Comparison of ENCODE assay signal across 25 cellular contexts in genomic region chr2:29753676-29754444, GRCh38.
DNase-seq lines count a peak whose midpoint lies in the region; ATAC-seq and TF ChIP-seq lines count a peak whose summit lies in the region.
"Had no signal": no experiment of that assay in that cellular context is flagged by ENCODE, and none has a peak within 500 bp of the region (broad histone marks: within the 10 kb centered on the region; RNA-seq: fewer than 3 reads in every experiment).

No MANE protein-coding gene starts in this region.

- H3K9me3 ChIP-seq in mesenchymal stem cell (ENCODE audit: control insufficient read depth, low read length) (no peaks in the 10 kb centered on the region), adrenal gland (replicated peaks in 1 of 3) (no peaks in the 10 kb centered on the region)
- H3K9me3 ChIP-seq: left lung, thoracic aorta had no signal

- no peak overlapping the region for H2BK5ac ChIP-seq in mesenchymal stem cell (ENCODE audit: low read depth, low read length, poor library complexity, severe bottlenecking)

- intact Hi-C loops in adrenal gland (cut with DNase I) (no loop called here), head of caudate nucleus (cut with DNase I) (no loop called here)

- H3K4me1 ChIP-seq in mesenchymal stem cell (ENCODE audit: control insufficient read depth, insufficient read depth, low read depth, low read length): no peaks in the 10 kb centered on the region
- no peaks in the 10 kb centered on the region for H3K4me1 ChIP-seq in adrenal gland (replicated peaks in 1 of 2)
- H3K4me1 ChIP-seq: left lung had no signal

- no peaks in the 10 kb centered on the region for H3K9me3 Mint-ChIP-seq in chondrocyte (ENCODE audit: low read depth)
- H3K9me3 Mint-ChIP-seq: activated naive CD4-positive, alpha-beta T cell treated with anti-CD3 and anti-CD28 coated beads, Interleukin-2, amount 50 U/mL, for 24 hours; activated T-cell treated with anti-CD3 and anti-CD28 coated beads, Interleukin-2, amount 50 U/mL, for 4 hours; CD8-positive, alpha-beta memory T cell; neural crest cell had no signal

- peaks cover 27% of the 10 kb centered on the region for H3K4me1 Mint-ChIP-seq in chondrocyte (ENCODE audit: low read depth)
- H3K4me1 Mint-ChIP-seq: activated naive CD4-positive, alpha-beta T cell treated with anti-CD3 and anti-CD28 coated beads, Interleukin-2, amount 50 U/mL, for 24 hours; CD8-positive, alpha-beta memory T cell; T-helper 17 cell had no signal

- no peak overlapping the region for H2BK120ac ChIP-seq in mesenchymal stem cell (ENCODE audit: low read depth, low read length)

- DNase-seq in AG09319 (ENCODE audit: extremely low read depth, low read depth) (peak; percentile 16), LHCN-M2 (ENCODE audit: low read depth) (peak; percentile 65), chondrocyte (ENCODE audit: low spot score) (no peak), mesenchymal stem cell (no peak), adrenal gland (no peak), head of caudate nucleus (no peak)
- no peak for DNase-seq in activated CD4-positive, alpha-beta T cell treated with anti-CD3 and anti-CD28 coated beads for 1 hour
- DNase-seq: ACHN; activated T-cell treated with anti-CD3 and anti-CD28 coated beads, Interleukin-2, amount 50 U/mL, for 4 hours; CD8-positive, alpha-beta memory T cell; DMS79 treated with DMSO at 0.1 percent for 48 hours; Karpas-422; left lung; NCI-H1417 treated with DMSO at 0.1 percent for 48 hours; NCI-H2171 treated with DMSO at 0.1 percent for 48 hours; NCI-H69; OCI-M1; SIG-M5; stimulated activated CD4-positive, alpha-beta T cell treated with anti-CD3 and anti-CD28 coated beads, Interleukin-15, amount 100 ng/mL, for 24 hours; T-helper 17 cell had no signal

- no peak overlapping the region for H4K8ac ChIP-seq in mesenchymal stem cell (ENCODE audit: low read length)

- TF ChIP-seq CTCF in AG09319 (IDR thresholded peaks at IDR 0.05; ENCODE audit: low read depth, low read length) (no peak), chondrocyte (IDR thresholded peaks at IDR 0.05) (no peak), adrenal gland (IDR thresholded peaks at IDR 0.05) (no peak)

- no peaks in the 10 kb centered on the region for H3K36me3 Mint-ChIP-seq in chondrocyte (ENCODE audit: low read depth)
- H3K36me3 Mint-ChIP-seq: activated naive CD4-positive, alpha-beta T cell treated with anti-CD3 and anti-CD28 coated beads, Interleukin-2, amount 50 U/mL, for 24 hours; CD8-positive, alpha-beta memory T cell had no signal

- H3K14ac ChIP-seq in mesenchymal stem cell (ENCODE audit: low read length in 2 of 2): no peak overlapping the region

- H3K4me2 ChIP-seq in mesenchymal stem cell (ENCODE audit: low read length, poor library complexity, severe bottlenecking): no peak overlapping the region

- peak overlapping the region; percentile 28 for H3K9ac ChIP-seq in mesenchymal stem cell (ENCODE audit: low read length)

- no peaks in the 10 kb centered on the region for H3K27me3 Mint-ChIP-seq in chondrocyte (ENCODE audit: low read depth)

- no peaks in the 10 kb centered on the region for H3K79me1 ChIP-seq in mesenchymal stem cell (replicated peaks; ENCODE audit: low read length, poor library complexity, severe bottlenecking)

- H3K23ac ChIP-seq in mesenchymal stem cell (ENCODE audit: low read length in 2 of 2): no peak overlapping the region

- H2AK5ac ChIP-seq in mesenchymal stem cell (ENCODE audit: low read length, severe bottlenecking): no peak overlapping the region

- peak overlapping the region; percentile 62 for H3K27ac Mint-ChIP-seq in chondrocyte (ENCODE audit: unreplicated experiment)
- H3K27ac Mint-ChIP-seq: activated naive CD4-positive, alpha-beta T cell treated with anti-CD3 and anti-CD28 coated beads, Interleukin-2, amount 50 U/mL, for 24 hours; CD8-positive, alpha-beta memory T cell; T-helper 17 cell had no signal

- no peak overlapping the region for H3K18ac ChIP-seq in mesenchymal stem cell (ENCODE audit: low read depth in 1 of 2, low read length in 2 of 2)

- H2BK15ac ChIP-seq in mesenchymal stem cell (ENCODE audit: low read depth, poor library complexity, severe bottlenecking): no peak overlapping the region

- H2BK12ac ChIP-seq in mesenchymal stem cell (ENCODE audit: low read length in 2 of 2): no peak overlapping the region

- H3K4me3 Mint-ChIP-seq in chondrocyte (ENCODE audit: unreplicated experiment): no peak overlapping the region
- H3K4me3 Mint-ChIP-seq: activated naive CD4-positive, alpha-beta T cell treated with anti-CD3 and anti-CD28 coated beads, Interleukin-2, amount 50 U/mL, for 24 hours; activated T-cell treated with anti-CD3 and anti-CD28 coated beads, Interleukin-2, amount 50 U/mL, for 4 hours; neural crest cell; T-helper 17 cell had no signal

- no peak overlapping the region for H4K91ac ChIP-seq in mesenchymal stem cell (ENCODE audit: low read length)

- no peak overlapping the region for H3K4ac ChIP-seq in mesenchymal stem cell (ENCODE audit: low read depth in 1 of 2, low read length in 2 of 2)

- H3K4me3 ChIP-seq in mesenchymal stem cell (ENCODE audit: insufficient read depth in 1 of 2, low read depth in 1 of 2, low read length in 2 of 2) (no peak overlapping the region), adrenal gland (no peak overlapping the region)
- H3K4me3 ChIP-seq: left lung, thoracic aorta had no signal

- H3K36me3 ChIP-seq in mesenchymal stem cell (ENCODE audit: control insufficient read depth in 1 of 2, insufficient read depth in 2 of 2, low read depth in 1 of 2, low read length in 2 of 2): no peaks in the 10 kb centered on the region
- H3K36me3 ChIP-seq in adrenal gland (replicated peaks in 1 of 2): no peaks in the 10 kb centered on the region
- H3K36me3 ChIP-seq: left lung, thoracic aorta had no signal

- no peaks in the 10 kb centered on the region for H3K27me3 ChIP-seq in mesenchymal stem cell (ENCODE audit: control insufficient read depth in 1 of 2, insufficient read depth in 1 of 2, low read length in 2 of 2)
- H3K27me3 ChIP-seq in adrenal gland: no peaks in the 10 kb centered on the region
- H3K27me3 ChIP-seq: left lung had no signal

- TF ChIP-seq POLR2A in adrenal gland (IDR thresholded peaks at IDR 0.05): no peak

- no peak overlapping the region for H2AFZ ChIP-seq in mesenchymal stem cell (ENCODE audit: low read depth, low read length)

- WGBS in mesenchymal stem cell: 43% methylated on average over 4 of the region's 8 CpGs
- 43 to 52% (median 49%) methylated on average over 7 to 8 of the region's 8 CpGs for WGBS in adrenal gland, 4 donors

- ATAC-seq in GM21717 (IDR thresholded peaks at IDR 0.05; ENCODE audit: unreplicated experiment): no peak
- ATAC-seq: activated T-cell treated with anti-CD3 and anti-CD28 coated beads, Interleukin-2, amount 50 U/mL, for 4 hours; left lung; T-helper 17 cell had no signal

- H3K27ac ChIP-seq in mesenchymal stem cell (ENCODE audit: low read length, poor library complexity, severe bottlenecking): no peak overlapping the region
- H3K27ac ChIP-seq in adrenal gland: no peak overlapping the region
- H3K27ac ChIP-seq: left lung, thoracic aorta, VCaP had no signal

Comparison
In these comparisons a context has a peak if more than half of its experiments do, and no peak if none do; other contexts are left out.
1. DNase-seq: peak in AG09319 (single experiment) and LHCN-M2 (single experiment); none in chondrocyte (single experiment), mesenchymal stem cell (single experiment), adrenal gland (0 of 7), head of caudate nucleus (0 of 42) and activated CD4-positive, alpha-beta T cell treated with anti-CD3 and anti-CD28 coated beads for 1 hour (single experiment).